ENCODE assay signal across 13 cellular contexts in the genomic region with DNA sequence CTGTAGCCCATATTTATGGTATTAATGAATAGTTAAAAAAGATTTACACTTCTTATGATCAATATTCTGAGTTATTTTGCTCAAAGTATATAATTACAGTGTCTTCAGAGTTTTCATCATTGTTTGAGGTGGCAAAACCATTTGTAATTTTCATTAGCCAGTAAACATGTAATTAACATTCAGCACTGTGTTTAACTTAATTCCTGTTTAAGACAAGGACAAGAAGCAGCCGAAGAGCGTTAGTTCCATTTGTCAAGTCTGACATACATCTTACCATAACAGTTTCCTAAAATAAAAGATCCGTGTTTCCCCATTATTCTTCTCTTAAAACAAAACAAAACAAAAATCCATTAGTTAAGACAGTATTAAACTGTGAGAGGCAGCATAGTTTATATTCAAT. TPM values are rescaled to one million over a fixed set of nuclear protein-coding genes. Genes with fewer than 3 reads are reported as not detected.
DNase-seq lines count a peak whose midpoint lies in the region; ATAC-seq and TF ChIP-seq lines count a peak whose summit lies in the region.
"Had no signal": no experiment of that assay in that cellular context is flagged by ENCODE, and none has a peak within 500 bp of the region (broad histone marks: within the 10 kb centered on the region; RNA-seq: fewer than 3 reads in every experiment).

No MANE protein-coding gene starts in this region.

- peaks cover 2% of the 10 kb centered on the region for H3K36me3 Mint-ChIP-seq in activated CD4-positive, alpha-beta T cell treated with anti-CD3 and anti-CD28 coated beads, Interleukin-2, amount 10 ng/mL, durations not matched to agents 7 days and 5 days (ENCODE audit: low read depth)

- peak; percentile 67 for DNase-seq in OCI-M1 (lab: John Stamatoyannopoulos, UW)
- DNase-seq in colonic mucosa, result no peak
- DNase-seq in mesenchymal stem cell, result peak; percentile 33
- DNase-seq in thoracic aorta (ENCODE audit: low spot score), result no peak
- no peak for DNase-seq in activated CD4-positive, alpha-beta T cell treated with anti-CD3 and anti-CD28 coated beads, Interleukin-2, amount 10 ng/mL, durations not matched to agents 7 days and 5 days
- DNase-seq in SK-N-SH, result no peak
- no peak for DNase-seq in anterior cingulate cortex (lab: John Stamatoyannopoulos, UW)
- DNase-seq in NCI-H526 (lab: John Stamatoyannopoulos, UW), result no peak
- DNase-seq: activated CD8-positive, alpha-beta T cell treated with anti-CD3 and anti-CD28 coated beads for 36 hours; DND-41; NCI-H2081; stimulated activated naive CD4-positive, alpha-beta T cell treated with Interleukin-2 at 50 U/mL for 16 hours had no signal

- no peaks in the 10 kb centered on the region for H3K9me3 ChIP-seq in colonic mucosa
- no peaks in the 10 kb centered on the region for H3K9me3 ChIP-seq in mesenchymal stem cell (ENCODE audit: control insufficient read depth, low read length)
- no peaks in the 10 kb centered on the region for H3K9me3 ChIP-seq in thoracic aorta
- no peaks in the 10 kb centered on the region for H3K9me3 ChIP-seq in SK-N-SH

- no peak for ATAC-seq in thoracic aorta (ENCODE audit: insufficient number of reproducible peaks, low FRiP score, low read depth)
- ATAC-seq: activated CD8-positive, alpha-beta T cell treated with anti-CD3 and anti-CD28 coated beads for 36 hours had no signal

- no peaks in the 10 kb centered on the region for H3K79me1 ChIP-seq in mesenchymal stem cell (replicated peaks; ENCODE audit: low read length, poor library complexity, severe bottlenecking)

- no peak for TF ChIP-seq CTCF in colonic mucosa (IDR thresholded peaks at IDR 0.05)
- TF ChIP-seq CTCF in thoracic aorta (IDR thresholded peaks at IDR 0.05), result no peak
- no peak for TF ChIP-seq CTCF in SK-N-SH (IDR thresholded peaks at IDR 0.05)

- no peaks in the 10 kb centered on the region for H3K9me2 ChIP-seq in SK-N-SH

- no peak overlapping the region for H3K14ac ChIP-seq in mesenchymal stem cell (ENCODE audit: low read length in 2 of 2)

- no peak for TF ChIP-seq RAD21 in SK-N-SH (IDR thresholded peaks at IDR 0.05; ENCODE audit: low read length)

- H3K27ac ChIP-seq in colonic mucosa (peak overlapping the region; percentile 65), mesenchymal stem cell (ENCODE audit: low read length, poor library complexity, severe bottlenecking) (peak overlapping the region; percentile 97), thoracic aorta (peak overlapping the region; percentile 65 to 78), SK-N-SH (ENCODE audit: low read depth in 2 of 2, low read length in 1 of 2) (no peak overlapping the region)
- H3K27ac ChIP-seq: cardiac muscle cell had no signal

- CTCF ChIA-PET in activated CD4-positive, alpha-beta T cell treated with anti-CD3 and anti-CD28 coated beads, Interleukin-2, amount 10 ng/mL, durations not matched to agents 7 days and 5 days (lab: Charles Lee), result no interaction called here
- CTCF ChIA-PET in SK-N-SH (lab: Yijun Ruan, JAX), result no interaction called here

- no peak overlapping the region for H2BK5ac ChIP-seq in mesenchymal stem cell (ENCODE audit: low read depth, low read length, poor library complexity, severe bottlenecking)

- no peak overlapping the region for H4K8ac ChIP-seq in mesenchymal stem cell (ENCODE audit: low read length)

- H3K18ac ChIP-seq in mesenchymal stem cell (ENCODE audit: low read depth in 1 of 2, low read length in 2 of 2), result no peak overlapping the region

- H3K23ac ChIP-seq in mesenchymal stem cell (ENCODE audit: low read length in 2 of 2), result no peak overlapping the region

- H3K4me3 Mint-ChIP-seq in activated CD4-positive, alpha-beta T cell treated with anti-CD3 and anti-CD28 coated beads, Interleukin-2, amount 10 ng/mL, durations not matched to agents 7 days and 5 days, result no peak overlapping the region
- H3K4me3 Mint-ChIP-seq: activated CD8-positive, alpha-beta T cell treated with anti-CD3 and anti-CD28 coated beads for 36 hours had no signal

- peak overlapping the region; percentile 5 for H3K4me2 ChIP-seq in mesenchymal stem cell (ENCODE audit: low read length, poor library complexity, severe bottlenecking)
- H3K4me2 ChIP-seq in SK-N-SH, result no peak overlapping the region

- no peaks in the 10 kb centered on the region for H4K20me1 ChIP-seq in SK-N-SH (ENCODE audit: insufficient read depth)

- H2AK5ac ChIP-seq in mesenchymal stem cell (ENCODE audit: low read length, severe bottlenecking), result no peak overlapping the region

- POLR2A ChIA-PET in activated CD4-positive, alpha-beta T cell treated with anti-CD3 and anti-CD28 coated beads, Interleukin-2, amount 10 ng/mL, durations not matched to agents 7 days and 5 days (lab: Charles Lee), result no interaction called here
- POLR2A ChIA-PET in SK-N-SH (lab: Yijun Ruan, JAX), result no interaction called here

- peaks cover 84% of the 10 kb centered on the region for H3K27me3 Mint-ChIP-seq in activated CD4-positive, alpha-beta T cell treated with anti-CD3 and anti-CD28 coated beads, Interleukin-2, amount 10 ng/mL, durations not matched to agents 7 days and 5 days

- H3K36me3 ChIP-seq in colonic mucosa (no peaks in the 10 kb centered on the region), mesenchymal stem cell (ENCODE audit: control insufficient read depth in 1 of 2, insufficient read depth in 2 of 2, low read depth in 1 of 2, low read length in 2 of 2) (no peaks in the 10 kb centered on the region), thoracic aorta (no peaks in the 10 kb centered on the region), SK-N-SH (replicated peaks in 1 of 2; ENCODE audit: control insufficient read depth in 1 of 2, insufficient read depth in 2 of 2, low read length in 1 of 2) (no peaks in the 10 kb centered on the region)
- H3K36me3 ChIP-seq: cardiac muscle cell had no signal

- H3K27me3 ChIP-seq in colonic mucosa (peaks cover 52% of the 10 kb centered on the region), mesenchymal stem cell (ENCODE audit: control insufficient read depth in 1 of 2, insufficient read depth in 1 of 2, low read length in 2 of 2) (no peaks in the 10 kb centered on the region), thoracic aorta (replicated peaks; ENCODE audit: insufficient read depth) (peaks cover 3% of the 10 kb centered on the region), SK-N-SH (ENCODE audit: insufficient read depth) (peaks cover 82% of the 10 kb centered on the region)

- H3K4me3 ChIP-seq in colonic mucosa, result no peak overlapping the region
- H3K4me3 ChIP-seq in mesenchymal stem cell (ENCODE audit: insufficient read depth in 1 of 2, low read depth in 1 of 2, low read length in 2 of 2), result peak overlapping the region in 1 of 2 experiments; percentile 83
- H3K4me3 ChIP-seq in thoracic aorta, result peak overlapping the region; percentile 78
- H3K4me3 ChIP-seq in SK-N-SH (ENCODE audit: low read depth in 2 of 2, low read length in 1 of 2), result no peak overlapping the region
- H3K4me3 ChIP-seq: cardiac muscle cell had no signal

- no peak overlapping the region for H4K91ac ChIP-seq in mesenchymal stem cell (ENCODE audit: low read length)

- H3K4me1 ChIP-seq in colonic mucosa, result no peaks in the 10 kb centered on the region
- H3K4me1 ChIP-seq in mesenchymal stem cell (ENCODE audit: control insufficient read depth, insufficient read depth, low read depth, low read length), result peaks cover 23% of the 10 kb centered on the region
- H3K4me1 ChIP-seq in thoracic aorta (ENCODE audit: control insufficient read depth in 1 of 2, low read depth in 2 of 2), result peaks cover 0 to 54% of the 10 kb centered on the region in 2 donors
- H3K4me1 ChIP-seq in SK-N-SH (ENCODE audit: control insufficient read depth in 1 of 2, insufficient read depth in 2 of 2, low read depth in 1 of 2, low read length in 1 of 2), result peaks cover 0 to under 1% of the 10 kb centered on the region in 2 experiments; a peak in 1 of 4 replicates

- no peak overlapping the region for H2BK15ac ChIP-seq in mesenchymal stem cell (ENCODE audit: low read depth, poor library complexity, severe bottlenecking)

- no peak overlapping the region for H2BK12ac ChIP-seq in mesenchymal stem cell (ENCODE audit: low read length in 2 of 2)

- H3K9me3 Mint-ChIP-seq in activated CD4-positive, alpha-beta T cell treated with anti-CD3 and anti-CD28 coated beads, Interleukin-2, amount 10 ng/mL, durations not matched to agents 7 days and 5 days, result no peaks in the 10 kb centered on the region
- H3K9me3 Mint-ChIP-seq: activated CD8-positive, alpha-beta T cell treated with anti-CD3 and anti-CD28 coated beads for 36 hours had no signal

- H2BK120ac ChIP-seq in mesenchymal stem cell (ENCODE audit: low read depth, low read length), result no peak overlapping the region

- 17% methylated on average over 3 of the region's 3 CpGs for WGBS in mesenchymal stem cell
- 13% methylated on average over 3 of the region's 3 CpGs for WGBS in SK-N-SH (ENCODE audit: low lambda C conversion rate)

- H3K4ac ChIP-seq in mesenchymal stem cell (ENCODE audit: low read depth in 1 of 2, low read length in 2 of 2), result no peak overlapping the region

- intact Hi-C loops in colonic mucosa (cut with DNase I), result loop anchor here (10.0 kb wide), 1 partner anchor 910 kb away; no protein-coding TSS in a partner anchor

- H3K27ac Mint-ChIP-seq in activated CD4-positive, alpha-beta T cell treated with anti-CD3 and anti-CD28 coated beads, Interleukin-2, amount 10 ng/mL, durations not matched to agents 7 days and 5 days, result no peak overlapping the region
- H3K27ac Mint-ChIP-seq: activated CD8-positive, alpha-beta T cell treated with anti-CD3 and anti-CD28 coated beads for 36 hours had no signal

- H3K9ac ChIP-seq in colonic mucosa (ENCODE audit: low read depth in 2 of 2, low read length in 2 of 2) (no peak overlapping the region), mesenchymal stem cell (ENCODE audit: low read length) (peak overlapping the region; percentile 99), SK-N-SH (no peak overlapping the region)

- no peak for TF ChIP-seq EP300 in SK-N-SH (IDR thresholded peaks at IDR 0.05; ENCODE audit: borderline replicate concordance in 1 of 2, low read depth in 1 of 2, low read length in 1 of 2)

- H2AFZ ChIP-seq in mesenchymal stem cell (ENCODE audit: low read depth, low read length) (no peak overlapping the region), SK-N-SH (ENCODE audit: low read depth) (no peak overlapping the region)

- H3F3A ChIP-seq in SK-N-SH (replicated peaks; ENCODE audit: insufficient read depth), result peaks cover 2% of the 10 kb centered on the region

- H3K79me2 ChIP-seq in SK-N-SH (ENCODE audit: insufficient read depth), result no peaks in the 10 kb centered on the region

- H3K4me1 Mint-ChIP-seq in activated CD4-positive, alpha-beta T cell treated with anti-CD3 and anti-CD28 coated beads, Interleukin-2, amount 10 ng/mL, durations not matched to agents 7 days and 5 days, result no peaks in the 10 kb centered on the region

RNA-seq across cellular contexts. Expression of gene NR2F2, which starts 5.6 kb away (rescaled TPM):
- 10 to 100 TPM; 25.7 to 35.0 TPM for total RNA-seq in colonic mucosa
- polyA plus RNA-seq in mesenchymal stem cell (2013, experiment 1 of 2), result 117 TPM
- 115 TPM for polyA plus RNA-seq in mesenchymal stem cell (2013, experiment 2 of 2)
- 10 to 100 TPM; 31.8 to 49.8 TPM for total RNA-seq in thoracic aorta
- not detected for total RNA-seq in activated CD4-positive, alpha-beta T cell treated with anti-CD3 and anti-CD28 coated beads, Interleukin-2, amount 10 ng/mL, durations not matched to agents 7 days and 5 days
- 2.8 and 3.9 TPM in 2 replicates for polyA plus RNA-seq in SK-N-SH (2012; rRNA removed)
- 2.8 and 3.7 TPM in 2 replicates for polyA plus RNA-seq in SK-N-SH (2012; cell fraction: cytosol; rRNA removed)
- polyA plus RNA-seq in SK-N-SH (2012; cell fraction: nucleus; rRNA removed), result 3.8 and 5.0 TPM in 2 replicates
- total RNA-seq: activated CD8-positive, alpha-beta T cell treated with anti-CD3 and anti-CD28 coated beads for 36 hours had no signal

Comparison
In these comparisons a context has a peak if more than half of its experiments do, and no peak if none do; other contexts are left out.
1. DNase-seq: peak in OCI-M1 (single experiment) and mesenchymal stem cell (single experiment); none in colonic mucosa (single experiment), thoracic aorta (single experiment), activated CD4-positive, alpha-beta T cell treated with anti-CD3 and anti-CD28 coated beads, Interleukin-2, amount 10 ng/mL, durations not matched to agents 7 days and 5 days (single experiment), SK-N-SH (single experiment), anterior cingulate cortex (0 of 58) and NCI-H526 (0 of 2).
2. H3K27ac ChIP-seq: peak in colonic mucosa (single experiment), mesenchymal stem cell (single experiment) and thoracic aorta (2 of 2); none in SK-N-SH (0 of 2).
3. RNA of gene NR2F2, which starts 5.6 kb away (total RNA-seq): 31.8 to 49.8 TPM in thoracic aorta and 25.7 to 35.0 TPM in colonic mucosa; not detected in activated CD4-positive, alpha-beta T cell treated with anti-CD3 and anti-CD28 coated beads, Interleukin-2, amount 10 ng/mL, durations not matched to agents 7 days and 5 days; every median in the first group is over 10 times any median in the second.